ENCODE assay signal across 1 cellular context in the genomic region with DNA sequence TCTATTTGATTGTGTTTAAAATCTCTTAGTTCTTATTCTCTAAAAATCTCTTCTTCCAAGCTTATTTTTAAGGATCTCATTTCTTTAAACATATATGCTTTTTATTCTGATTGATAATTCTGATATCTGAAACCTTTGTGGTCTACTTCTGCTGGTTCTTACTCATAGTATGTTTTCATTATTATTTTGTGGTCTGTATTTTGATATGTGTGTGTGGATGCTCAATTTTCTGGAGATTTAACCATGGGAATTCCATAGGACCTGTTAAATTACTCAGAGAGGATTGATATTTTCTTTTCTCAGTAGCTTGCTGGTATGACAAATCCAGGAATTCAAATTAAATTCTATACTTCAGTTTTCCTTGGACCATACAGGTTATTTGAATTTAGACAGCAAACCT.
TF ChIP-seq lines count a peak whose summit lies in the region.

No MANE protein-coding gene starts in this region.

TF ChIP-seq in GM12878, 131 proteins besides CTCF, POLR2A, EP300 and RAD21 (continued from another document):
- TF ChIP-seq, protein P1, sequence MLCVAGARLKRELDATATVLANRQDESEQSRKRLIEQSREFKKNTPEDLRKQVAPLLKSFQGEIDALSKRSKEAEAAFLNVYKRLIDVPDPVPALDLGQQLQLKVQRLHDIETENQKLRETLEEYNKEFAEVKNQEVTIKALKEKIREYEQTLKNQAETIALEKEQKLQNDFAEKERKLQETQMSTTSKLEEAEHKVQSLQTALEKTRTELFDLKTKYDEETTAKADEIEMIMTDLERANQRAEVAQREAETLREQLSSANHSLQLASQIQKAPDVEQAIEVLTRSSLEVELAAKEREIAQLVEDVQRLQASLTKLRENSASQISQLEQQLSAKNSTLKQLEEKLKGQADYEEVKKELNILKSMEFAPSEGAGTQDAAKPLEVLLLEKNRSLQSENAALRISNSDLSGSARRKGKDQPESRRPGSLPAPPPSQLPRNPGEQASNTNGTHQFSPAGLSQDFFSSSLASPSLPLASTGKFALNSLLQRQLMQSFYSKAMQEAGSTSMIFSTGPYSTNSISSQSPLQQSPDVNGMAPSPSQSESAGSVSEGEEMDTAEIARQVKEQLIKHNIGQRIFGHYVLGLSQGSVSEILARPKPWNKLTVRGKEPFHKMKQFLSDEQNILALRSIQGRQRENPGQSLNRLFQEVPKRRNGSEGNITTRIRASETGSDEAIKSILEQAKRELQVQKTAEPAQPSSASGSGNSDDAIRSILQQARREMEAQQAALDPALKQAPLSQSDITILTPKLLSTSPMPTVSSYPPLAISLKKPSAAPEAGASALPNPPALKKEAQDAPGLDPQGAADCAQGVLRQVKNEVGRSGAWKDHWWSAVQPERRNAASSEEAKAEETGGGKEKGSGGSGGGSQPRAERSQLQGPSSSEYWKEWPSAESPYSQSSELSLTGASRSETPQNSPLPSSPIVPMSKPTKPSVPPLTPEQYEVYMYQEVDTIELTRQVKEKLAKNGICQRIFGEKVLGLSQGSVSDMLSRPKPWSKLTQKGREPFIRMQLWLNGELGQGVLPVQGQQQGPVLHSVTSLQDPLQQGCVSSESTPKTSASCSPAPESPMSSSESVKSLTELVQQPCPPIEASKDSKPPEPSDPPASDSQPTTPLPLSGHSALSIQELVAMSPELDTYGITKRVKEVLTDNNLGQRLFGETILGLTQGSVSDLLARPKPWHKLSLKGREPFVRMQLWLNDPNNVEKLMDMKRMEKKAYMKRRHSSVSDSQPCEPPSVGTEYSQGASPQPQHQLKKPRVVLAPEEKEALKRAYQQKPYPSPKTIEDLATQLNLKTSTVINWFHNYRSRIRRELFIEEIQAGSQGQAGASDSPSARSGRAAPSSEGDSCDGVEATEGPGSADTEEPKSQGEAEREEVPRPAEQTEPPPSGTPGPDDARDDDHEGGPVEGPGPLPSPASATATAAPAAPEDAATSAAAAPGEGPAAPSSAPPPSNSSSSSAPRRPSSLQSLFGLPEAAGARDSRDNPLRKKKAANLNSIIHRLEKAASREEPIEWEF (IDR thresholded peaks at IDR 0.05; ENCODE audit: insufficient replicate concordance, low read depth, low read length): no peak
- TF ChIP-seq JUNB (IDR thresholded peaks at IDR 0.05) (peak; percentile 76), TARDBP (IDR thresholded peaks at IDR 0.05; ENCODE audit: borderline replicate concordance) (no peak), RUNX3 (IDR thresholded peaks at IDR 0.05; ENCODE audit: low read length) (peak; percentile 90), NFIC (IDR thresholded peaks at IDR 0.05; ENCODE audit: low read depth, low read length) (peak; percentile 79; the same call in 1 of the 2 replicates), IKZF1 (conservative IDR thresholded peaks at IDR 0.05) (0 out of 2 replicates have a peak, but pooled peaks have one; percentile 35), FOXM1 (IDR thresholded peaks at IDR 0.05; ENCODE audit: low read depth, low read length) (peak; percentile 23; the same call in 1 of the 2 replicates)
- TF ChIP-seq, protein P2, sequence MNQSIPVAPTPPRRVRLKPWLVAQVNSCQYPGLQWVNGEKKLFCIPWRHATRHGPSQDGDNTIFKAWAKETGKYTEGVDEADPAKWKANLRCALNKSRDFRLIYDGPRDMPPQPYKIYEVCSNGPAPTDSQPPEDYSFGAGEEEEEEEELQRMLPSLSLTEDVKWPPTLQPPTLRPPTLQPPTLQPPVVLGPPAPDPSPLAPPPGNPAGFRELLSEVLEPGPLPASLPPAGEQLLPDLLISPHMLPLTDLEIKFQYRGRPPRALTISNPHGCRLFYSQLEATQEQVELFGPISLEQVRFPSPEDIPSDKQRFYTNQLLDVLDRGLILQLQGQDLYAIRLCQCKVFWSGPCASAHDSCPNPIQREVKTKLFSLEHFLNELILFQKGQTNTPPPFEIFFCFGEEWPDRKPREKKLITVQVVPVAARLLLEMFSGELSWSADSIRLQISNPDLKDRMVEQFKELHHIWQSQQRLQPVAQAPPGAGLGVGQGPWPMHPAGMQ (IDR thresholded peaks at IDR 0.05; ENCODE audit: borderline replicate concordance): no peak
- TF ChIP-seq, protein P3, sequence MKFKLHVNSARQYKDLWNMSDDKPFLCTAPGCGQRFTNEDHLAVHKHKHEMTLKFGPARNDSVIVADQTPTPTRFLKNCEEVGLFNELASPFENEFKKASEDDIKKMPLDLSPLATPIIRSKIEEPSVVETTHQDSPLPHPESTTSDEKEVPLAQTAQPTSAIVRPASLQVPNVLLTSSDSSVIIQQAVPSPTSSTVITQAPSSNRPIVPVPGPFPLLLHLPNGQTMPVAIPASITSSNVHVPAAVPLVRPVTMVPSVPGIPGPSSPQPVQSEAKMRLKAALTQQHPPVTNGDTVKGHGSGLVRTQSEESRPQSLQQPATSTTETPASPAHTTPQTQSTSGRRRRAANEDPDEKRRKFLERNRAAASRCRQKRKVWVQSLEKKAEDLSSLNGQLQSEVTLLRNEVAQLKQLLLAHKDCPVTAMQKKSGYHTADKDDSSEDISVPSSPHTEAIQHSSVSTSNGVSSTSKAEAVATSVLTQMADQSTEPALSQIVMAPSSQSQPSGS (IDR thresholded peaks at IDR 0.05; ENCODE audit: low read length): 0 out of 2 replicates have a peak, but pooled peaks have one; percentile 34
